Comparison of ENCODE assay signal across 1 cellular context in the genomic region with DNA sequence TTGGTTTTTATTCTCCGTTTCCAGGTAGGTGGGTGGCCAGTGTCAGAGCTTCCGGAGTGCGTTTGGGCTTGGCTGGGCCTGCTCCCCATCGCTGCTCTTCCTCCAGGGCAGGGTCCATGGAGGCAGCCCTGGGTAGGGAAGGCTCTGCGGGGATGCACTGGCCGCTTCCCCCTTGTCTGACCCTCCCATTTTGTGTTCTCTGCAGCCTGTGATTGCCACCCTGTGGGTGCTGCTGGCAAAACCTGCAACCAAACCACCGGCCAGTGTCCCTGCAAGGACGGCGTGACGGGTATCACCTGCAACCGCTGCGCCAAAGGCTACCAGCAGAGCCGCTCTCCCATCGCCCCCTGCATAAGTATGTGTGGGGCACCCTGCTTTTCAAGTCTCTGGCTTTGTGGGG.
TF ChIP-seq lines count a peak whose summit lies in the region.

No MANE protein-coding gene starts in this region.

TF ChIP-seq in GM23338, 12 proteins besides CTCF, POLR2A, EP300 and RAD21 (continued from another document):
- TF ChIP-seq, protein P1, sequence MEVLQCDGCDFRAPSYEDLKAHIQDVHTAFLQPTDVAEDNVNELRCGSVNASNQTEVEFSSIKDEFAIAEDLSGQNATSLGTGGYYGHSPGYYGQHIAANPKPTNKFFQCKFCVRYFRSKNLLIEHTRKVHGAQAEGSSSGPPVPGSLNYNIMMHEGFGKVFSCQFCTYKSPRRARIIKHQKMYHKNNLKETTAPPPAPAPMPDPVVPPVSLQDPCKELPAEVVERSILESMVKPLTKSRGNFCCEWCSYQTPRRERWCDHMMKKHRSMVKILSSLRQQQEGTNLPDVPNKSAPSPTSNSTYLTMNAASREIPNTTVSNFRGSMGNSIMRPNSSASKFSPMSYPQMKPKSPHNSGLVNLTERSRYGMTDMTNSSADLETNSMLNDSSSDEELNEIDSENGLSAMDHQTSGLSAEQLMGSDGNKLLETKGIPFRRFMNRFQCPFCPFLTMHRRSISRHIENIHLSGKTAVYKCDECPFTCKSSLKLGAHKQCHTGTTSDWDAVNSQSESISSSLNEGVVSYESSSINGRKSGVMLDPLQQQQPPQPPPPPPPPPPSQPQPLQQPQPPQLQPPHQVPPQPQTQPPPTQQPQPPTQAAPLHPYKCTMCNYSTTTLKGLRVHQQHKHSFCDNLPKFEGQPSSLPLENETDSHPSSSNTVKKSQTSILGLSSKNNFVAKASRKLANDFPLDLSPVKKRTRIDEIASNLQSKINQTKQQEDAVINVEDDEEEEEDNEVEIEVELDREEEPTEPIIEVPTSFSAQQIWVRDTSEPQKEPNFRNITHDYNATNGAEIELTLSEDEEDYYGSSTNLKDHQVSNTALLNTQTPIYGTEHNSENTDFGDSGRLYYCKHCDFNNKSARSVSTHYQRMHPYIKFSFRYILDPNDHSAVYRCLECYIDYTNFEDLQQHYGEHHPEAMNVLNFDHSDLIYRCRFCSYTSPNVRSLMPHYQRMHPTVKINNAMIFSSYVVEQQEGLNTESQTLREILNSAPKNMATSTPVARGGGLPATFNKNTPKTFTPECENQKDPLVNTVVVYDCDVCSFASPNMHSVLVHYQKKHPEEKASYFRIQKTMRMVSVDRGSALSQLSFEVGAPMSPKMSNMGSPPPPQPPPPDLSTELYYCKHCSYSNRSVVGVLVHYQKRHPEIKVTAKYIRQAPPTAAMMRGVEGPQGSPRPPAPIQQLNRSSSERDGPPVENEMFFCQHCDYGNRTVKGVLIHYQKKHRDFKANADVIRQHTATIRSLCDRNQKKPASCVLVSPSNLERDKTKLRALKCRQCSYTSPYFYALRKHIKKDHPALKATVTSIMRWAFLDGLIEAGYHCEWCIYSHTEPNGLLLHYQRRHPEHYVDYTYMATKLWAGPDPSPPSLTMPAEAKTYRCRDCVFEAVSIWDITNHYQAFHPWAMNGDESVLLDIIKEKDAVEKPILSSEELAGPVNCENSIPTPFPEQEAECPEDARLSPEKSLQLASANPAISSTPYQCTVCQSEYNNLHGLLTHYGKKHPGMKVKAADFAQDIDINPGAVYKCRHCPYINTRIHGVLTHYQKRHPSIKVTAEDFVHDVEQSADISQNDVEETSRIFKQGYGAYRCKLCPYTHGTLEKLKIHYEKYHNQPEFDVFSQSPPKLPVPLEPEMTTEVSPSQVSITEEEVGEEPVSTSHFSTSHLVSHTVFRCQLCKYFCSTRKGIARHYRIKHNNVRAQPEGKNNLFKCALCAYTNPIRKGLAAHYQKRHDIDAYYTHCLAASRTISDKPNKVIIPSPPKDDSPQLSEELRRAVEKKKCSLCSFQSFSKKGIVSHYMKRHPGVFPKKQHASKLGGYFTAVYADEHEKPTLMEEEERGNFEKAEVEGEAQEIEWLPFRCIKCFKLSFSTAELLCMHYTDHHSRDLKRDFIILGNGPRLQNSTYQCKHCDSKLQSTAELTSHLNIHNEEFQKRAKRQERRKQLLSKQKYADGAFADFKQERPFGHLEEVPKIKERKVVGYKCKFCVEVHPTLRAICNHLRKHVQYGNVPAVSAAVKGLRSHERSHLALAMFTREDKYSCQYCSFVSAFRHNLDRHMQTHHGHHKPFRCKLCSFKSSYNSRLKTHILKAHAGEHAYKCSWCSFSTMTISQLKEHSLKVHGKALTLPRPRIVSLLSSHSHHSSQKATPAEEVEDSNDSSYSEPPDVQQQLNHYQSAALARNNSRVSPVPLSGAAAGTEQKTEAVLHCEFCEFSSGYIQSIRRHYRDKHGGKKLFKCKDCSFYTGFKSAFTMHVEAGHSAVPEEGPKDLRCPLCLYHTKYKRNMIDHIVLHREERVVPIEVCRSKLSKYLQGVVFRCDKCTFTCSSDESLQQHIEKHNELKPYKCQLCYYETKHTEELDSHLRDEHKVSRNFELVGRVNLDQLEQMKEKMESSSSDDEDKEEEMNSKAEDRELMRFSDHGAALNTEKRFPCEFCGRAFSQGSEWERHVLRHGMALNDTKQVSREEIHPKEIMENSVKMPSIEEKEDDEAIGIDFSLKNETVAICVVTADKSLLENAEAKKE (CRISPR knock-in tag; IDR thresholded peaks at IDR 0.05) = no peak
- no peak for TF ChIP-seq ZNF114 (CRISPR knock-in tag; IDR thresholded peaks at IDR 0.05)
- no peak for TF ChIP-seq EZH2 (IDR thresholded peaks at IDR 0.05; ENCODE audit: low read depth, unreplicated experiment)
- TF ChIP-seq, protein P2, sequence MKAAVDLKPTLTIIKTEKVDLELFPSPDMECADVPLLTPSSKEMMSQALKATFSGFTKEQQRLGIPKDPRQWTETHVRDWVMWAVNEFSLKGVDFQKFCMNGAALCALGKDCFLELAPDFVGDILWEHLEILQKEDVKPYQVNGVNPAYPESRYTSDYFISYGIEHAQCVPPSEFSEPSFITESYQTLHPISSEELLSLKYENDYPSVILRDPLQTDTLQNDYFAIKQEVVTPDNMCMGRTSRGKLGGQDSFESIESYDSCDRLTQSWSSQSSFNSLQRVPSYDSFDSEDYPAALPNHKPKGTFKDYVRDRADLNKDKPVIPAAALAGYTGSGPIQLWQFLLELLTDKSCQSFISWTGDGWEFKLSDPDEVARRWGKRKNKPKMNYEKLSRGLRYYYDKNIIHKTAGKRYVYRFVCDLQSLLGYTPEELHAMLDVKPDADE (IDR thresholded peaks at IDR 0.05) = no peak
- no peak for TF ChIP-seq NANOG (IDR thresholded peaks at IDR 0.05; ENCODE audit: borderline replicate concordance)
